1 cellular context compared by ENCODE assay signal in the genomic region with DNA sequence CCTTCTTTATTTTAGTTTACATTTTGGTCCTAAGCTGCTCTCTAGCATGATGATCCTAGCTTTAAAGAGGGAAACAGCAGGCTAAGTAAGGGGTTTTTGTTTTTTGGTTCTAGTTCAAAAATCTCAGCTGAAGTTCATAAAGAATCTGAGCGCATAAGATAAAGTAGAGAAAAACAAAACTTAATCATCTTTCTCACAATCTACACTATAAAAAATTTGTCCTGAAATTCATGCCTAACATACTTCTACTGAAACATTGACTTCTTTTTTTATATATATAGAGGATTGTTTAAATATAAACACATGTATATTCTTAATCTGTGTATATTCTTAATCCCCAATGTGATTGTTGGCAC.
TF ChIP-seq lines count a peak whose summit lies in the region.

No MANE protein-coding gene starts in this region.

TF ChIP-seq in GM12878, 131 proteins besides CTCF, POLR2A, EP300 and RAD21:
- TF ChIP-seq, protein P1, sequence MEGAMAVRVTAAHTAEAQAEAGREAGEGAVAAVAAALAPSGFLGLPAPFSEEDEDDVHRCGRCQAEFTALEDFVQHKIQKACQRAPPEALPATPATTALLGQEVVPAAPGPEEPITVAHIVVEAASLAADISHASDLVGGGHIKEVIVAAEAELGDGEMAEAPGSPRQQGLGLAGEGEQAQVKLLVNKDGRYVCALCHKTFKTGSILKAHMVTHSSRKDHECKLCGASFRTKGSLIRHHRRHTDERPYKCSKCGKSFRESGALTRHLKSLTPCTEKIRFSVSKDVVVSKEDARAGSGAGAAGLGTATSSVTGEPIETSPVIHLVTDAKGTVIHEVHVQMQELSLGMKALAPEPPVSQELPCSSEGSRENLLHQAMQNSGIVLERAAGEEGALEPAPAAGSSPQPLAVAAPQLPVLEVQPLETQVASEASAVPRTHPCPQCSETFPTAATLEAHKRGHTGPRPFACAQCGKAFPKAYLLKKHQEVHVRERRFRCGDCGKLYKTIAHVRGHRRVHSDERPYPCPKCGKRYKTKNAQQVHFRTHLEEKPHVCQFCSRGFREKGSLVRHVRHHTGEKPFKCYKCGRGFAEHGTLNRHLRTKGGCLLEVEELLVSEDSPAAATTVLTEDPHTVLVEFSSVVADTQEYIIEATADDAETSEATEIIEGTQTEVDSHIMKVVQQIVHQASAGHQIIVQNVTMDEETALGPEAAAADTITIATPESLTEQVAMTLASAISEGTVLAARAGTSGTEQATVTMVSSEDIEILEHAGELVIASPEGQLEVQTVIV (IDR thresholded peaks at IDR 0.05; ENCODE audit: borderline replicate concordance, partially characterized antibody): no peak
- TF ChIP-seq CHD1 (IDR thresholded peaks at IDR 0.05; ENCODE audit: low read depth, low read length) (no peak), GABPA (IDR thresholded peaks at IDR 0.05; ENCODE audit: low read depth) (no peak), ZZZ3 (IDR thresholded peaks at IDR 0.05; ENCODE audit: control insufficient read depth, insufficient read length, low read depth) (no peak), TCF7 (IDR thresholded peaks at IDR 0.05; ENCODE audit: borderline replicate concordance) (no peak), SIX5 (IDR thresholded peaks at IDR 0.05; ENCODE audit: low read depth, low read length, severe bottlenecking) (no peak), NRF1 (conservative IDR thresholded peaks at IDR 0.05; ENCODE audit: low read depth, low read length) (no peak), BMI1 (IDR thresholded peaks at IDR 0.05; ENCODE audit: borderline replicate concordance) (no peak), STAT3 (IDR thresholded peaks at IDR 0.05; ENCODE audit: low read depth, low read length) (no peak), SPI1 (IDR thresholded peaks at IDR 0.05; ENCODE audit: borderline replicate concordance, insufficient read depth, low read depth, low read length) (no peak), MEF2A (IDR thresholded peaks at IDR 0.05; ENCODE audit: insufficient read depth, low read depth, low read length) (no peak), NR2C1 (IDR thresholded peaks at IDR 0.05) (no peak), IKZF2 (IDR thresholded peaks at IDR 0.05) (no peak), ZNF24 (IDR thresholded peaks at IDR 0.05) (no peak), MEF2B (IDR thresholded peaks at IDR 0.05; ENCODE audit: partially characterized antibody, poor library complexity, severe bottlenecking) (no peak), TARDBP (IDR thresholded peaks at IDR 0.05; ENCODE audit: borderline replicate concordance) (no peak)
- TF ChIP-seq, protein P2, sequence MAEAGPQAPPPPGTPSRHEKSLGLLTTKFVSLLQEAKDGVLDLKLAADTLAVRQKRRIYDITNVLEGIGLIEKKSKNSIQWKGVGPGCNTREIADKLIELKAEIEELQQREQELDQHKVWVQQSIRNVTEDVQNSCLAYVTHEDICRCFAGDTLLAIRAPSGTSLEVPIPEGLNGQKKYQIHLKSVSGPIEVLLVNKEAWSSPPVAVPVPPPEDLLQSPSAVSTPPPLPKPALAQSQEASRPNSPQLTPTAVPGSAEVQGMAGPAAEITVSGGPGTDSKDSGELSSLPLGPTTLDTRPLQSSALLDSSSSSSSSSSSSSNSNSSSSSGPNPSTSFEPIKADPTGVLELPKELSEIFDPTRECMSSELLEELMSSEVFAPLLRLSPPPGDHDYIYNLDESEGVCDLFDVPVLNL (IDR thresholded peaks at IDR 0.05; ENCODE audit: low read depth, low read length): no peak
- TF ChIP-seq, protein P3, sequence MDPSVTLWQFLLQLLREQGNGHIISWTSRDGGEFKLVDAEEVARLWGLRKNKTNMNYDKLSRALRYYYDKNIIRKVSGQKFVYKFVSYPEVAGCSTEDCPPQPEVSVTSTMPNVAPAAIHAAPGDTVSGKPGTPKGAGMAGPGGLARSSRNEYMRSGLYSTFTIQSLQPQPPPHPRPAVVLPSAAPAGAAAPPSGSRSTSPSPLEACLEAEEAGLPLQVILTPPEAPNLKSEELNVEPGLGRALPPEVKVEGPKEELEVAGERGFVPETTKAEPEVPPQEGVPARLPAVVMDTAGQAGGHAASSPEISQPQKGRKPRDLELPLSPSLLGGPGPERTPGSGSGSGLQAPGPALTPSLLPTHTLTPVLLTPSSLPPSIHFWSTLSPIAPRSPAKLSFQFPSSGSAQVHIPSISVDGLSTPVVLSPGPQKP (IDR thresholded peaks at IDR 0.05; ENCODE audit: low read depth, low read length): no peak
- TF ChIP-seq, protein P4, sequence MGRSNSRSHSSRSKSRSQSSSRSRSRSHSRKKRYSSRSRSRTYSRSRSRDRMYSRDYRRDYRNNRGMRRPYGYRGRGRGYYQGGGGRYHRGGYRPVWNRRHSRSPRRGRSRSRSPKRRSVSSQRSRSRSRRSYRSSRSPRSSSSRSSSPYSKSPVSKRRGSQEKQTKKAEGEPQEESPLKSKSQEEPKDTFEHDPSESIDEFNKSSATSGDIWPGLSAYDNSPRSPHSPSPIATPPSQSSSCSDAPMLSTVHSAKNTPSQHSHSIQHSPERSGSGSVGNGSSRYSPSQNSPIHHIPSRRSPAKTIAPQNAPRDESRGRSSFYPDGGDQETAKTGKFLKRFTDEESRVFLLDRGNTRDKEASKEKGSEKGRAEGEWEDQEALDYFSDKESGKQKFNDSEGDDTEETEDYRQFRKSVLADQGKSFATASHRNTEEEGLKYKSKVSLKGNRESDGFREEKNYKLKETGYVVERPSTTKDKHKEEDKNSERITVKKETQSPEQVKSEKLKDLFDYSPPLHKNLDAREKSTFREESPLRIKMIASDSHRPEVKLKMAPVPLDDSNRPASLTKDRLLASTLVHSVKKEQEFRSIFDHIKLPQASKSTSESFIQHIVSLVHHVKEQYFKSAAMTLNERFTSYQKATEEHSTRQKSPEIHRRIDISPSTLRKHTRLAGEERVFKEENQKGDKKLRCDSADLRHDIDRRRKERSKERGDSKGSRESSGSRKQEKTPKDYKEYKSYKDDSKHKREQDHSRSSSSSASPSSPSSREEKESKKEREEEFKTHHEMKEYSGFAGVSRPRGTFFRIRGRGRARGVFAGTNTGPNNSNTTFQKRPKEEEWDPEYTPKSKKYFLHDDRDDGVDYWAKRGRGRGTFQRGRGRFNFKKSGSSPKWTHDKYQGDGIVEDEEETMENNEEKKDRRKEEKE (IDR thresholded peaks at IDR 0.05): no peak
TF ChIP-seq in GM12878: peak in this region for 0.
